ENCODE assay signal across 8 cellular contexts in the genomic region with DNA sequence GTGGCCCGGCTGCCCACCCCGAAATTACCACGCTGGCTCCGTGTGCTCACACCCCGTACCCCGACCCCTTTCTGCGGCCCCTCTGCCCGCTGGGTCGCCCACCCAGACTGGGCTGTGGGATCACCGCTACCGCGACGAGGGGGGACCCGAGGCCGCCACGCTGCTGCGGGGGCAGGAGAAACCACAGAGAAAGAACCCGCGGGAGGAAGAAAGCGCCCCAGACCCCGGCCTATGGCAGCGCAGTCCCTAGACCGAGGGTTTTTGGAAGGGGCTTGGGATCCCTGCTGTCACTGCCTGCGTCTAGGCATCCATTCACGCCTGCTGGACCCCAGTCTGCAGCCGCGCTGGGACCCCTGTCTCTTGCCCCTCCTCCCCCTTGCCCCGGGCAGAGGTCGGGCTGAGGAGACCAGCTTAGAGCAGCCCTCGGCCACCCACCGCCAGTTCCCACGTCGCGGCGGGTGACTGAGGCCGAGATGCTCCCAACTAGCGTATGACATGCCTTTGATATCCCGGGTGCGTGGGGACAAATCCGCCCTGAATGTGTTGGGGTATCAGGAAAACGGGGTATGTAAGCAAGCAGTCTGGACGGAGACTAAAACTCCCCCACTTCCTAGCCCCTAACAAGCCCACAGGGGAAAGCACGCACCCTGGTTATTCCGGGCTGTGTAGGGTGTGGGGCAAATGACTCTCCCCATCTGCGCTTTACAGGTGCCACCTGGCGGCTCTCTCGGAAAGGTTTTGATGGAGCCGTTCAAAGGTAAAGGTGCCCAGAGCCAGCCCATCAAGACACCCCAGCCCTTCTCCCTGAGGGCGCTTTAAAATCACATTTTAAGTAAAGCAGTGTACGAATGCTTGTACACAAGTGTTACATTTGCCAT. TPM values are rescaled to one million over a fixed set of nuclear protein-coding genes. Genes with fewer than 3 reads are reported as not detected.
A peak's percentile ranks its signal among the peaks of the same experiment; 100 is the strongest.
DNase-seq lines count a peak whose midpoint lies in the region; ATAC-seq and TF ChIP-seq lines count a peak whose summit lies in the region.

No MANE protein-coding gene starts in this region.

- no peaks in the 10 kb centered on the region for H3K79me2 ChIP-seq in smooth muscle cell (ENCODE audit: low read depth)

- H3K9ac ChIP-seq in iPS-15b (ENCODE audit: low read depth, low read length) (no peak overlapping the region), smooth muscle cell (ENCODE audit: low read depth) (no peak overlapping the region)

- H3K27ac ChIP-seq in smooth muscle cell (ENCODE audit: low read depth): no peak overlapping the region

- DNase-seq in T-helper 1 cell (peak; percentile 42 to 72 (median 62)), anterior cingulate cortex (lab: John Stamatoyannopoulos, UW) (peak in 37 of 58 donors; percentile 2 to 54 (median 21)), smooth muscle cell (lab: John Stamatoyannopoulos, UW; ENCODE audit: unreplicated experiment) (no peak)

- H3K4me2 ChIP-seq in smooth muscle cell: peak overlapping the region; percentile 93

- peak overlapping the region; percentile 68 for H3K4me3 ChIP-seq in iPS-15b (ENCODE audit: low read depth, low read length)
- H3K4me3 ChIP-seq in smooth muscle cell: peak overlapping the region; percentile 59

- H3F3A ChIP-seq in smooth muscle cell (ENCODE audit: low read depth): no peaks in the 10 kb centered on the region

- 5% methylated on average over 49 of the region's 50 CpGs for WGBS in smooth muscle cell (ENCODE audit: low lambda C conversion rate)

- ATAC-seq in GM18861 (IDR thresholded peaks at IDR 0.05; ENCODE audit: unreplicated experiment): peak; percentile 62
- peak; percentile 57 for ATAC-seq in HG03520 (IDR thresholded peaks at IDR 0.05; ENCODE audit: unreplicated experiment)
- ATAC-seq in HG03045 (IDR thresholded peaks at IDR 0.05; ENCODE audit: unreplicated experiment): no peak
- ATAC-seq in GM21447 (IDR thresholded peaks at IDR 0.05; ENCODE audit: unreplicated experiment): no peak

- H3K36me3 ChIP-seq in iPS-15b (ENCODE audit: control insufficient read depth, insufficient read depth, low read length): no peaks in the 10 kb centered on the region
- H3K36me3 ChIP-seq in smooth muscle cell (ENCODE audit: low read depth): no peaks in the 10 kb centered on the region

- H3K9me3 ChIP-seq in iPS-15b (ENCODE audit: control insufficient read depth, insufficient read depth, low read length) (no peaks in the 10 kb centered on the region), smooth muscle cell (replicated peaks; ENCODE audit: low read depth) (no peaks in the 10 kb centered on the region)

- peak overlapping the region; percentile 75 for H2AFZ ChIP-seq in smooth muscle cell (ENCODE audit: low read depth)

- peak; percentile 31 for TF ChIP-seq CTCF in smooth muscle cell (IDR thresholded peaks at IDR 0.05; ENCODE audit: borderline replicate concordance, insufficient read depth, poor library complexity, severe bottlenecking)

- H4K20me1 ChIP-seq in smooth muscle cell (ENCODE audit: low read depth): no peaks in the 10 kb centered on the region

- no peaks in the 10 kb centered on the region for H3K4me1 ChIP-seq in iPS-15b (ENCODE audit: control insufficient read depth, insufficient read depth, low read length)
- H3K4me1 ChIP-seq in smooth muscle cell (ENCODE audit: low read depth): no peaks in the 10 kb centered on the region

- H3K27me3 ChIP-seq in iPS-15b (ENCODE audit: control insufficient read depth, insufficient read depth, low read length) (peaks cover 56% of the 10 kb centered on the region), smooth muscle cell (ENCODE audit: low read depth) (peaks cover 80% of the 10 kb centered on the region)

RNA-seq across cellular contexts. Expression of a gene that starts 0.9 kb away (rescaled TPM):
- total RNA-seq in smooth muscle cell: 10.9 and 14.6 TPM in 2 replicates
- polyA plus RNA-seq in smooth muscle cell: 2.0 and 6.9 TPM in 2 replicates

Comparison
In these comparisons a context has a peak if more than half of its experiments do, and no peak if none do; other contexts are left out.
1. ATAC-seq: peak in GM18861 (single experiment) and HG03520 (single experiment); none in HG03045 (single experiment) and GM21447 (single experiment).